In the genomic region with DNA sequence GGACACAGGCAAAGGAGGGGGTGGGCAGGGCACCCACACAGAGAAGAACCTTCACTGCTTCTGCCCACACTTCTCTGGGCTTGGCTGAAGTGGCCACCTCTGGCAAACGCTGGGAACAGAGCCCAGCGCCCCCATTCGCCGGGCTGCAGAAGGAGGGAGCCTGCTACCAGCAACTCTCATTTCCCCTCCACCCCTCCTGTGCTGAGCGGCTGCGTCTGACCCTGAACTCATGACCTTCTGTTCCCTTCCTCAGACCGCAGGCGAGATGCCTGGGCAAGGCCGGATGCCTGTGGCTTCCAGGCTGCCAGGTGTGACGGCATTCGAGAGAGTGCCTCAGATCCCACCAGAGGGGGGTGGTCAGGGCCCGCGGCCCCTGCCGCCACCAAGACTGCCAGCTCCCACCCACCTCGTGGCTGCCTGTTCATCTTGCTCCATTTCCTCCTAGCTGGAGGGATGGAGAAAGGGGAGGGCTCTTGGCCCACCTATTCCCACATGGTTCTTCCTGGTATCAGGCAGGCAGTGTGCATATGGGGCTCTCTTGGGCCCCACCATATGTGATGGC, we compare ENCODE assay signal across 1 cellular context.
A peak's percentile ranks its signal among the peaks of the same experiment; 100 is the strongest.
TF ChIP-seq lines count a peak whose summit lies in the region.

No MANE protein-coding gene starts in this region.

TF ChIP-seq in HepG2, 621 proteins besides CTCF, POLR2A, EP300 and RAD21 (continued from another document and continues in another):
- TF ChIP-seq ATF3 (CRISPR knock-in tag; IDR thresholded peaks at IDR 0.05) (peak; percentile 34), ZSCAN25 (CRISPR knock-in tag; IDR thresholded peaks at IDR 0.05) (no peak; the same call in 1 of the 2 replicates), BHLHE40 (IDR thresholded peaks at IDR 0.05; ENCODE audit: low read length) (no peak), SOX5 (CRISPR knock-in tag; IDR thresholded peaks at IDR 0.05; ENCODE audit: borderline replicate concordance) (peak; percentile 50; the same call in 1 of the 2 replicates), AKAP8 (CRISPR knock-in tag; IDR thresholded peaks at IDR 0.05) (peak; percentile 63; the same call in 1 of the 2 replicates), HMG20A (CRISPR knock-in tag; IDR thresholded peaks at IDR 0.05; ENCODE audit: borderline replicate concordance) (peak; percentile 86; the same call in 1 of the 2 replicates), ATF4 (CRISPR knock-in tag; IDR thresholded peaks at IDR 0.05) (peak in 1 of 2 experiments; percentile 71; a peak in 2 of 4 replicates), ZNF619 (CRISPR knock-in tag; IDR thresholded peaks at IDR 0.05) (0 out of 2 replicates have a peak, but pooled peaks have one; percentile 35), ZNF33A (CRISPR knock-in tag; IDR thresholded peaks at IDR 0.05; ENCODE audit: borderline replicate concordance) (no peak), RNF219 (CRISPR knock-in tag; IDR thresholded peaks at IDR 0.05) (no peak), RFX5 (IDR thresholded peaks at IDR 0.05; ENCODE audit: low read depth, low read length) (0 out of 2 replicates have a peak, but pooled peaks have one; percentile 6), GLI4 (CRISPR knock-in tag; IDR thresholded peaks at IDR 0.05; ENCODE audit: borderline replicate concordance) (0 out of 2 replicates have a peak, but pooled peaks have one; percentile 27), ZNF747 (CRISPR knock-in tag; IDR thresholded peaks at IDR 0.05; ENCODE audit: borderline replicate concordance) (peak; percentile 65; the same call in 1 of the 2 replicates), ZNF580 (CRISPR knock-in tag; IDR thresholded peaks at IDR 0.05; ENCODE audit: borderline replicate concordance, low read depth) (peak; percentile 23; the same call in 1 of the 2 replicates), PRDM10 (CRISPR knock-in tag; IDR thresholded peaks at IDR 0.05; ENCODE audit: low read depth) (peak; percentile 72; the same call in 1 of the 2 replicates), ISL2 (CRISPR knock-in tag; IDR thresholded peaks at IDR 0.05) (peak; percentile 57; the same call in 1 of the 2 replicates), DPF2 (CRISPR knock-in tag; IDR thresholded peaks at IDR 0.05; ENCODE audit: borderline replicate concordance, low read depth) (peak; percentile 76), HNF4A (CRISPR knock-in tag; IDR thresholded peaks at IDR 0.05) (peak; percentile 68), TBP (CRISPR knock-in tag; IDR thresholded peaks at IDR 0.05) (no peak), ASH2L (IDR thresholded peaks at IDR 0.05; ENCODE audit: insufficient read length, low read depth, low read length) (peak; percentile 70), TAF15 (IDR thresholded peaks at IDR 0.05; ENCODE audit: low read depth, low read length, poor library complexity, severe bottlenecking) (peak; percentile 41), RCOR2 (CRISPR knock-in tag; IDR thresholded peaks at IDR 0.05) (peak; percentile 77; the same call in 1 of the 2 replicates), ZNF572 (CRISPR knock-in tag; IDR thresholded peaks at IDR 0.05) (no peak), RARA (CRISPR knock-in tag; IDR thresholded peaks at IDR 0.05) (peak; percentile 97), ZNF609 (CRISPR knock-in tag; IDR thresholded peaks at IDR 0.05; ENCODE audit: borderline replicate concordance) (peak; percentile 79; the same call in 1 of the 2 replicates), ZFP1 (CRISPR knock-in tag; IDR thresholded peaks at IDR 0.05) (0 out of 2 replicates have a peak, but pooled peaks have one; percentile 19), ZNF644 (CRISPR knock-in tag; IDR thresholded peaks at IDR 0.05; ENCODE audit: low read depth) (0 out of 2 replicates have a peak, but pooled peaks have one; percentile 6), ZNF350 (CRISPR knock-in tag; IDR thresholded peaks at IDR 0.05; ENCODE audit: borderline replicate concordance, low read depth) (peak; percentile 77; the same call in 1 of the 2 replicates), SMC3 (IDR thresholded peaks at IDR 0.05; ENCODE audit: low read length) (no peak), MXI1 (IDR thresholded peaks at IDR 0.05; ENCODE audit: borderline replicate concordance, low read depth, low read length) (peak; percentile 59; the same call in 1 of the 3 replicates), TBX2 (CRISPR knock-in tag; IDR thresholded peaks at IDR 0.05; ENCODE audit: borderline replicate concordance) (peak; percentile 89; the same call in 1 of the 2 replicates)
- TF ChIP-seq, protein P1, sequence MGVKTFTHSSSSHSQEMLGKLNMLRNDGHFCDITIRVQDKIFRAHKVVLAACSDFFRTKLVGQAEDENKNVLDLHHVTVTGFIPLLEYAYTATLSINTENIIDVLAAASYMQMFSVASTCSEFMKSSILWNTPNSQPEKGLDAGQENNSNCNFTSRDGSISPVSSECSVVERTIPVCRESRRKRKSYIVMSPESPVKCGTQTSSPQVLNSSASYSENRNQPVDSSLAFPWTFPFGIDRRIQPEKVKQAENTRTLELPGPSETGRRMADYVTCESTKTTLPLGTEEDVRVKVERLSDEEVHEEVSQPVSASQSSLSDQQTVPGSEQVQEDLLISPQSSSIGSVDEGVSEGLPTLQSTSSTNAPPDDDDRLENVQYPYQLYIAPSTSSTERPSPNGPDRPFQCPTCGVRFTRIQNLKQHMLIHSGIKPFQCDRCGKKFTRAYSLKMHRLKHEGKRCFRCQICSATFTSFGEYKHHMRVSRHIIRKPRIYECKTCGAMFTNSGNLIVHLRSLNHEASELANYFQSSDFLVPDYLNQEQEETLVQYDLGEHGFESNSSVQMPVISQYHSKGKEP (CRISPR knock-in tag; IDR thresholded peaks at IDR 0.05), result peak; percentile 33; the same call in 1 of the 2 replicates
- TF ChIP-seq, protein P2, sequence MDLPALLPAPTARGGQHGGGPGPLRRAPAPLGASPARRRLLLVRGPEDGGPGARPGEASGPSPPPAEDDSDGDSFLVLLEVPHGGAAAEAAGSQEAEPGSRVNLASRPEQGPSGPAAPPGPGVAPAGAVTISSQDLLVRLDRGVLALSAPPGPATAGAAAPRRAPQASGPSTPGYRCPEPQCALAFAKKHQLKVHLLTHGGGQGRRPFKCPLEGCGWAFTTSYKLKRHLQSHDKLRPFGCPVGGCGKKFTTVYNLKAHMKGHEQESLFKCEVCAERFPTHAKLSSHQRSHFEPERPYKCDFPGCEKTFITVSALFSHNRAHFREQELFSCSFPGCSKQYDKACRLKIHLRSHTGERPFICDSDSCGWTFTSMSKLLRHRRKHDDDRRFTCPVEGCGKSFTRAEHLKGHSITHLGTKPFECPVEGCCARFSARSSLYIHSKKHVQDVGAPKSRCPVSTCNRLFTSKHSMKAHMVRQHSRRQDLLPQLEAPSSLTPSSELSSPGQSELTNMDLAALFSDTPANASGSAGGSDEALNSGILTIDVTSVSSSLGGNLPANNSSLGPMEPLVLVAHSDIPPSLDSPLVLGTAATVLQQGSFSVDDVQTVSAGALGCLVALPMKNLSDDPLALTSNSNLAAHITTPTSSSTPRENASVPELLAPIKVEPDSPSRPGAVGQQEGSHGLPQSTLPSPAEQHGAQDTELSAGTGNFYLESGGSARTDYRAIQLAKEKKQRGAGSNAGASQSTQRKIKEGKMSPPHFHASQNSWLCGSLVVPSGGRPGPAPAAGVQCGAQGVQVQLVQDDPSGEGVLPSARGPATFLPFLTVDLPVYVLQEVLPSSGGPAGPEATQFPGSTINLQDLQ (CRISPR knock-in tag; IDR thresholded peaks at IDR 0.05), result peak; percentile 26; the same call in 1 of the 2 replicates
- TF ChIP-seq, protein P3, sequence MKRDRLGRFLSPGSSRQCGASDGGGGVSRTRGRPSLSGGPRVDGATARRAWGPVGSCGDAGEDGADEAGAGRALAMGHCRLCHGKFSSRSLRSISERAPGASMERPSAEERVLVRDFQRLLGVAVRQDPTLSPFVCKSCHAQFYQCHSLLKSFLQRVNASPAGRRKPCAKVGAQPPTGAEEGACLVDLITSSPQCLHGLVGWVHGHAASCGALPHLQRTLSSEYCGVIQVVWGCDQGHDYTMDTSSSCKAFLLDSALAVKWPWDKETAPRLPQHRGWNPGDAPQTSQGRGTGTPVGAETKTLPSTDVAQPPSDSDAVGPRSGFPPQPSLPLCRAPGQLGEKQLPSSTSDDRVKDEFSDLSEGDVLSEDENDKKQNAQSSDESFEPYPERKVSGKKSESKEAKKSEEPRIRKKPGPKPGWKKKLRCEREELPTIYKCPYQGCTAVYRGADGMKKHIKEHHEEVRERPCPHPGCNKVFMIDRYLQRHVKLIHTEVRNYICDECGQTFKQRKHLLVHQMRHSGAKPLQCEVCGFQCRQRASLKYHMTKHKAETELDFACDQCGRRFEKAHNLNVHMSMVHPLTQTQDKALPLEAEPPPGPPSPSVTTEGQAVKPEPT (CRISPR knock-in tag; IDR thresholded peaks at IDR 0.05; ENCODE audit: low read depth), result peak; percentile 83
